In genomic region chr22:37794376-37794775, GRCh38 we compare ENCODE assay signal across 31 cellular contexts. TPM values are rescaled to one million over a fixed set of nuclear protein-coding genes. Genes with fewer than 3 reads are reported as not detected.
"Had no signal": no experiment of that assay in that cellular context is flagged by ENCODE, and none has a peak within 500 bp of the region (broad histone marks: within the 10 kb centered on the region; RNA-seq: fewer than 3 reads in every experiment).

No MANE protein-coding gene starts in this region.

- H3K4me3 ChIP-seq: adrenal gland, body of pancreas, esophagus muscularis mucosa, heart right ventricle, left lung, right lobe of liver, tibial nerve had no signal

- H3K4me1 ChIP-seq: adrenal gland, body of pancreas had no signal

- DNase-seq: activated CD4-positive, alpha-beta T cell treated with anti-CD3 and anti-CD28 coated beads for 36 hours; activated CD4-positive, CD25-positive, alpha-beta regulatory T cell; activated CD8-positive, alpha-beta memory T cell treated with anti-CD3 and anti-CD28 coated beads, Interleukin-2, amount 10 ng/mL, durations not matched to agents 7 days and 5 days; activated CD8-positive, alpha-beta T cell treated with anti-CD3 and anti-CD28 coated beads, Interleukin-2, amount 10 ng/mL, durations not matched to agents 7 days and 5 days; activated naive CD4-positive, alpha-beta T cell treated with Interleukin-2 at 50 U/mL for 16 hours; activated naive CD8-positive, alpha-beta T cell treated with anti-CD3 and anti-CD28 coated beads for 36 hours; activated T-cell treated with anti-CD3 and anti-CD28 coated beads, Interleukin-2, amount 50 U/mL, for 48 hours; adrenal gland; aorta; body of pancreas; dermis blood vessel endothelial cell; effector CD4-positive, alpha-beta T cell; foreskin melanocyte; heart right ventricle; left lung; naive thymus-derived CD4-positive, alpha-beta T cell; posterior cingulate gyrus; right lobe of liver; stimulated activated CD4-positive, alpha-beta T cell treated with anti-CD3 and anti-CD28 coated beads, Interleukin-2, amount 100 ng/mL, for 48 hours; stimulated activated naive CD4-positive, alpha-beta T cell treated with Interleukin-2 at 50 U/mL for 16 hours; T-helper 1 cell had no signal

- H3K27ac ChIP-seq: adrenal gland, body of pancreas, esophagus muscularis mucosa, heart right ventricle, left lung, right lobe of liver, tibial nerve had no signal

- H3K9me3 ChIP-seq: adrenal gland, body of pancreas, esophagus muscularis mucosa, heart right ventricle, left lung, right lobe of liver, tibial nerve had no signal

- ATAC-seq: activated CD4-positive, alpha-beta T cell treated with anti-CD3 and anti-CD28 coated beads for 36 hours; activated CD8-positive, alpha-beta memory T cell treated with anti-CD3 and anti-CD28 coated beads, Interleukin-2, amount 10 ng/mL, durations not matched to agents 7 days and 5 days; activated CD8-positive, alpha-beta T cell treated with anti-CD3 and anti-CD28 coated beads, Interleukin-2, amount 10 ng/mL, durations not matched to agents 7 days and 5 days; body of pancreas; heart right ventricle; left lung; naive thymus-derived CD4-positive, alpha-beta T cell had no signal

- H3K36me3 ChIP-seq: adrenal gland, esophagus muscularis mucosa, heart right ventricle, left lung, right lobe of liver, tibial nerve had no signal

- FAIRE-seq: colon, urothelium cell line had no signal

- H3K27me3 ChIP-seq: adrenal gland, body of pancreas, esophagus muscularis mucosa, heart right ventricle, left lung, right lobe of liver, tibial nerve had no signal

RNA-seq across cellular contexts. Expression of gene GALR3, which starts 28.8 kb away (rescaled TPM):
- total RNA-seq: activated CD8-positive, alpha-beta memory T cell treated with anti-CD3 and anti-CD28 coated beads, Interleukin-2, amount 10 ng/mL, durations not matched to agents 7 days and 5 days; activated naive CD8-positive, alpha-beta T cell treated with anti-CD3 and anti-CD28 coated beads for 36 hours; aorta; body of pancreas; dermis blood vessel endothelial cell; esophagus muscularis mucosa; glomerular endothelial cell; heart right ventricle; kidney epithelial cell; left lung; lung microvascular endothelial cell; naive thymus-derived CD4-positive, alpha-beta T cell; omental fat pad; skeletal muscle tissue; temporal lobe; tibial nerve had no signal
- polyA plus RNA-seq: adrenal gland; naive thymus-derived CD4-positive, alpha-beta T cell had no signal
